ENCODE assay signal across 21 cellular contexts in the genomic region with DNA sequence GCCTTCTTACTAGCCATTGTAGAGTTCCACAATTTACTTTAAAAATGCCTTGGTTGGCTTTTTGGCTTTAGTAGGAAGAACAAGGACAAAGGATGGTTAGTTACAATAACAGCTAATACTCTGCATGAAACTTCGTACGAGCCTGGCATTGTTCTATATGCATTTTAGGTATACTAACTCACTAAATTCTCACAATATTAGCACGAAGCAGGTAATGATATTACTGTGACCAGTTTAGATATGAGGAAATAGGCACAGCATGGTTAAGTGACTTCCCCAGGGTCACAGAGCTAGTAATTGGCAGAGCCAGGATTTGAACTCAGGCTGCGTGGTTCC. TPM values are rescaled to one million over a fixed set of nuclear protein-coding genes. Genes with fewer than 3 reads are reported as not detected.
DNase-seq lines count a peak whose midpoint lies in the region; ATAC-seq, FAIRE-seq and TF ChIP-seq lines count a peak whose summit lies in the region.
"Had no signal": no experiment of that assay in that cellular context is flagged by ENCODE, and none has a peak within 500 bp of the region (broad histone marks: within the 10 kb centered on the region; RNA-seq: fewer than 3 reads in every experiment).

No MANE protein-coding gene starts in this region.

- H2AFZ ChIP-seq in Loucy (ENCODE audit: low read length) (no peak overlapping the region), K562 (ENCODE audit: low read depth, low read length) (no peak overlapping the region)

- peaks cover 29% of the 10 kb centered on the region for H3K27me3 Mint-ChIP-seq in CD4-positive, alpha-beta T cell
- H3K27me3 Mint-ChIP-seq in neural crest cell (ENCODE audit: low read depth) = peaks cover 12% of the 10 kb centered on the region
- peaks cover 5 to 6% (median 5%) of the 10 kb centered on the region in 3 donors for H3K27me3 Mint-ChIP-seq in immature natural killer cell (ENCODE audit: low read depth in 3 of 3)
- peaks cover 20 to 23% of the 10 kb centered on the region in 2 donors for H3K27me3 Mint-ChIP-seq in stimulated activated naive B cell treated with anti-CD40 and anti-IgM and Interleukin-4, amounts not matched to agents 10 μg/mL and 1 μg/mL and 100 μg/mL, for 72 hours

- no peaks in the 10 kb centered on the region for H3K36me3 Mint-ChIP-seq in CD4-positive, alpha-beta T cell (ENCODE audit: low read depth)
- no peaks in the 10 kb centered on the region for H3K36me3 Mint-ChIP-seq in neural crest cell (ENCODE audit: low read depth)
- H3K36me3 Mint-ChIP-seq in immature natural killer cell = no peaks in the 10 kb centered on the region
- no peaks in the 10 kb centered on the region for H3K36me3 Mint-ChIP-seq in stimulated activated naive B cell treated with anti-CD40 and anti-IgM and Interleukin-4, amounts not matched to agents 10 μg/mL and 1 μg/mL and 100 μg/mL, for 72 hours
- H3K36me3 Mint-ChIP-seq: activated naive CD8-positive, alpha-beta T cell treated with anti-CD3 and anti-CD28 coated beads, Interleukin-2, amount 10 ng/mL, durations not matched to agents 7 days and 5 days had no signal

- intact Hi-C loops in CD4-positive, alpha-beta T cell (cut with DNase I, micrococcal nuclease) = loop anchor here in 1 of 2 experiments (1.0 to 10.0 kb wide), 4 partner anchors 1068 to 1875 kb away; no protein-coding TSS in a partner anchor
- intact Hi-C loops in K562 (cut with micrococcal nuclease) = loop anchor here (2.0 to 10.0 kb wide), 3 partner anchors 308 to 1876 kb away; no protein-coding TSS in a partner anchor

- no peak overlapping the region for H3K4me3 Mint-ChIP-seq in CD4-positive, alpha-beta T cell
- H3K4me3 Mint-ChIP-seq in neural crest cell (no peak overlapping the region), immature natural killer cell (no peak overlapping the region)
- H3K4me3 Mint-ChIP-seq in stimulated activated naive B cell treated with anti-CD40 and anti-IgM and Interleukin-4, amounts not matched to agents 10 μg/mL and 1 μg/mL and 100 μg/mL, for 72 hours = no peak overlapping the region
- H3K4me3 Mint-ChIP-seq: activated B cell treated with CpG ODN at 0.5 μM for 24 hours; activated CD4-positive, alpha-beta T cell treated with anti-CD3 and anti-CD28 coated beads, Interleukin-2, amount 10 ng/mL, durations not matched to agents 7 days and 5 days; activated naive CD8-positive, alpha-beta T cell treated with anti-CD3 and anti-CD28 coated beads, Interleukin-2, amount 10 ng/mL, durations not matched to agents 7 days and 5 days; effector memory CD8-positive, alpha-beta T cell had no signal

- in situ Hi-C loops in K562 (cut with MboI) = loop anchor here (10.0 to 25.0 kb wide), 2 partner anchors 1485 to 1868 kb away; no protein-coding TSS in a partner anchor

- H3K9me1 ChIP-seq in K562 (ENCODE audit: control insufficient read depth, insufficient read depth, low read length) = no peaks in the 10 kb centered on the region

- no peaks in the 10 kb centered on the region for H3K79me2 ChIP-seq in Loucy (ENCODE audit: insufficient read depth, low read length)
- H3K79me2 ChIP-seq in K562 (ENCODE audit: control insufficient read depth, insufficient read depth, low read length) = no peaks in the 10 kb centered on the region

- CTCF ChIA-PET in CD4-positive, alpha-beta T cell (lab: Charles Lee) = no interaction called here
- CTCF ChIA-PET in K562 (lab: Yijun Ruan, JAX; ENCODE audit: low intra/inter-chr PET ratio) = interaction anchor here (0.6 to 1.2 kb wide), 3 partner anchors 789 to 1875 kb away, joined by 3 to 5 read pairs (median 4); no protein-coding TSS in a partner anchor

- DNase-seq in CD4-positive, alpha-beta T cell = no peak
- DNase-seq in K562 (ENCODE audit: extremely low read depth in 1 of 4, low spot score in 3 of 4) (no peak), neural crest cell (ENCODE audit: low read depth, low spot score) (no peak), RKO (ENCODE audit: low spot score) (no peak), immature natural killer cell (no peak)
- no peak for DNase-seq in stimulated activated CD4-positive, alpha-beta T cell treated with anti-CD3 and anti-CD28 coated beads, Interleukin-4, amount 100 ng/mL, for 4 hours
- DNase-seq in stimulated activated naive B cell treated with anti-CD40 and anti-IgM and Interleukin-4, amounts not matched to agents 10 μg/mL and 1 μg/mL and 100 μg/mL, for 72 hours = no peak
- DNase-seq: cortex of kidney had no signal

- H3K4me1 ChIP-seq in Loucy (ENCODE audit: insufficient read depth, low read length, poor library complexity, severe bottlenecking) (peaks cover 11% of the 10 kb centered on the region), K562 (replicated peaks in 1 of 2; ENCODE audit: control insufficient read depth in 2 of 2, insufficient read depth in 2 of 2, low read length in 2 of 2) (no peaks in the 10 kb centered on the region)
- H3K4me1 ChIP-seq: ascending aorta, BE2C, psoas muscle had no signal

- no peak overlapping the region for H3K4me3 ChIP-seq in Loucy (ENCODE audit: low read length, poor library complexity, severe bottlenecking)
- no peak overlapping the region for H3K4me3 ChIP-seq in K562
- H3K4me3 ChIP-seq: GM12878, MG63, sigmoid colon had no signal

- TF ChIP-seq RAD21 in K562 (CRISPR knock-in tag; conservative IDR thresholded peaks at IDR 0.05 in 1 of 2, IDR thresholded peaks at IDR 0.05 in 1 of 2) = no peak

- H3K27ac Mint-ChIP-seq in CD4-positive, alpha-beta T cell = no peak overlapping the region
- H3K27ac Mint-ChIP-seq in neural crest cell (ENCODE audit: unreplicated experiment) = no peak overlapping the region
- H3K27ac Mint-ChIP-seq in immature natural killer cell = no peak overlapping the region
- H3K27ac Mint-ChIP-seq in stimulated activated naive B cell treated with anti-CD40 and anti-IgM and Interleukin-4, amounts not matched to agents 10 μg/mL and 1 μg/mL and 100 μg/mL, for 72 hours = no peak overlapping the region
- H3K27ac Mint-ChIP-seq: activated B cell treated with CpG ODN at 0.5 μM for 24 hours; activated CD4-positive, alpha-beta T cell treated with anti-CD3 and anti-CD28 coated beads, Interleukin-2, amount 10 ng/mL, durations not matched to agents 7 days and 5 days; activated naive CD8-positive, alpha-beta T cell treated with anti-CD3 and anti-CD28 coated beads, Interleukin-2, amount 10 ng/mL, durations not matched to agents 7 days and 5 days; effector memory CD8-positive, alpha-beta T cell had no signal

- 22% methylated on average over 4 of the region's 4 CpGs for WGBS in K562 (ENCODE audit: insufficient coverage, low coverage, missing lambda C conversion rate)

- H3K27me3 ChIP-seq in CD4-positive, alpha-beta T cell (ENCODE audit: control insufficient read depth, insufficient read depth, low read length) = peaks cover 14% of the 10 kb centered on the region
- H3K27me3 ChIP-seq in Loucy (ENCODE audit: insufficient read depth, low read length, poor library complexity, severe bottlenecking) (no peaks in the 10 kb centered on the region), K562 (ENCODE audit: control insufficient read depth in 2 of 2, insufficient read depth in 2 of 2, low read length in 2 of 2) (peaks cover 6 to 9% of the 10 kb centered on the region in 2 experiments; a peak in 3 of 5 replicates)
- H3K27me3 ChIP-seq: ascending aorta, BE2C, sigmoid colon, transverse colon had no signal

- H3K36me3 ChIP-seq in Loucy (ENCODE audit: insufficient read depth, low read length) (no peaks in the 10 kb centered on the region), K562 (ENCODE audit: control insufficient read depth, insufficient read depth, low read length) (no peaks in the 10 kb centered on the region)
- H3K36me3 ChIP-seq: ascending aorta, BE2C, MG63, neutrophil, sigmoid colon, transverse colon had no signal

- H3K9me2 ChIP-seq in Loucy (replicated peaks; ENCODE audit: low read depth, low read length) = no peaks in the 10 kb centered on the region

- no peaks in the 10 kb centered on the region for H3F3A ChIP-seq in Loucy (ENCODE audit: low read depth)

- H4K20me1 ChIP-seq in Loucy (ENCODE audit: insufficient read depth, low read length, poor library complexity, severe bottlenecking) (no peaks in the 10 kb centered on the region), K562 (replicated peaks; ENCODE audit: control insufficient read depth, insufficient read depth, low read length) (no peaks in the 10 kb centered on the region)

- H3K9me3 ChIP-seq in CD4-positive, alpha-beta T cell (ENCODE audit: control insufficient read depth, low read length) = no peaks in the 10 kb centered on the region
- H3K9me3 ChIP-seq in Loucy (ENCODE audit: insufficient read depth, low read depth, low read length) (no peaks in the 10 kb centered on the region), K562 (replicated peaks; ENCODE audit: control insufficient read depth, insufficient read depth, low read depth, low read length) (no peaks in the 10 kb centered on the region)
- H3K9me3 ChIP-seq: ascending aorta, BE2C, MG63, neutrophil, psoas muscle, sigmoid colon, transverse colon had no signal

- TF ChIP-seq EP300 in K562 (IDR thresholded peaks at IDR 0.05; ENCODE audit: low read length) = no peak

- H3K9me3 Mint-ChIP-seq in CD4-positive, alpha-beta T cell = no peaks in the 10 kb centered on the region
- H3K9me3 Mint-ChIP-seq in neural crest cell (no peaks in the 10 kb centered on the region), immature natural killer cell (no peaks in the 10 kb centered on the region)
- no peaks in the 10 kb centered on the region for H3K9me3 Mint-ChIP-seq in stimulated activated naive B cell treated with anti-CD40 and anti-IgM and Interleukin-4, amounts not matched to agents 10 μg/mL and 1 μg/mL and 100 μg/mL, for 72 hours
- H3K9me3 Mint-ChIP-seq: activated B cell treated with CpG ODN at 0.5 μM for 24 hours; activated CD4-positive, alpha-beta T cell treated with anti-CD3 and anti-CD28 coated beads, Interleukin-2, amount 10 ng/mL, durations not matched to agents 7 days and 5 days; activated naive CD8-positive, alpha-beta T cell treated with anti-CD3 and anti-CD28 coated beads, Interleukin-2, amount 10 ng/mL, durations not matched to agents 7 days and 5 days; effector memory CD8-positive, alpha-beta T cell had no signal

- TF ChIP-seq POLR2A in K562 (conservative IDR thresholded peaks at IDR 0.05) = no peak

- H3K9ac ChIP-seq in Loucy (ENCODE audit: low read depth, low read length, poor library complexity, severe bottlenecking) (no peak overlapping the region), K562 (ENCODE audit: insufficient read depth in 1 of 2, low read depth in 2 of 2, low read length in 2 of 2) (no peak overlapping the region)

- no peak overlapping the region for H3K27ac ChIP-seq in CD4-positive, alpha-beta T cell (ENCODE audit: low read depth, low read length)
- no peak overlapping the region for H3K27ac ChIP-seq in K562 (ENCODE audit: extremely low read depth, low read depth, low read length)
- H3K27ac ChIP-seq: ascending aorta, neutrophil, psoas muscle, sigmoid colon, transverse colon had no signal

- no peak overlapping the region for H3K4me2 ChIP-seq in Loucy (ENCODE audit: low read depth, low read length, poor library complexity, severe bottlenecking)
- no peak overlapping the region for H3K4me2 ChIP-seq in K562 (ENCODE audit: insufficient read depth, low read length)

- BruUV-seq in K562 (replicated peaks; lab: Mats Ljungman, UMichigan) = no TSS peak

- POLR2A ChIA-PET in CD4-positive, alpha-beta T cell (lab: Charles Lee) = no interaction called here
- POLR2A ChIA-PET in K562 (lab: Yijun Ruan, JAX) = no interaction called here

- no peaks in the 10 kb centered on the region for H3K4me1 Mint-ChIP-seq in CD4-positive, alpha-beta T cell (ENCODE audit: low read depth)
- no peaks in the 10 kb centered on the region for H3K4me1 Mint-ChIP-seq in neural crest cell
- no peaks in the 10 kb centered on the region for H3K4me1 Mint-ChIP-seq in immature natural killer cell
- H3K4me1 Mint-ChIP-seq in stimulated activated naive B cell treated with anti-CD40 and anti-IgM and Interleukin-4, amounts not matched to agents 10 μg/mL and 1 μg/mL and 100 μg/mL, for 72 hours = no peaks in the 10 kb centered on the region
- H3K4me1 Mint-ChIP-seq: activated B cell treated with CpG ODN at 0.5 μM for 24 hours; activated CD4-positive, alpha-beta T cell treated with anti-CD3 and anti-CD28 coated beads, Interleukin-2, amount 10 ng/mL, durations not matched to agents 7 days and 5 days; activated naive CD8-positive, alpha-beta T cell treated with anti-CD3 and anti-CD28 coated beads, Interleukin-2, amount 10 ng/mL, durations not matched to agents 7 days and 5 days had no signal

- no peak for ATAC-seq in CD4-positive, alpha-beta T cell (ENCODE audit: poor library complexity)
- ATAC-seq in K562 = no peak
- no peak for ATAC-seq in stimulated activated naive B cell treated with anti-CD40 and anti-IgM and Interleukin-4, amounts not matched to agents 10 μg/mL and 1 μg/mL and 100 μg/mL, for 72 hours (replicated peaks)
- ATAC-seq: effector memory CD8-positive, alpha-beta T cell had no signal

- peak; percentile 51 for TF ChIP-seq CTCF in CD4-positive, alpha-beta T cell (IDR thresholded peaks at IDR 0.05)
- 0 out of 2 replicates have a peak, but pooled peaks have one; percentile 6 for TF ChIP-seq CTCF in Loucy (conservative IDR thresholded peaks at IDR 0.05; ENCODE audit: low read length)
- no peak for TF ChIP-seq CTCF in K562 (IDR thresholded peaks at IDR 0.05 in 2 of 3, conservative IDR thresholded peaks at IDR 0.05 in 1 of 3; ENCODE audit: insufficient read depth in 2 of 3, low read depth in 1 of 3, low read length in 3 of 3)
- peak; percentile 26 for TF ChIP-seq CTCF in neural crest cell (conservative IDR thresholded peaks at IDR 0.05)

- peak; percentile 82 for FAIRE-seq in K562 (lab: Jason Lieb, UNC)

RNA-seq across cellular contexts. Expression of a gene that starts 50.5 kb away (rescaled TPM):
- total RNA-seq in CD4-positive, alpha-beta T cell = under 1 TPM; 0.28 to 0.33 TPM
- 0.19 TPM in 1 of 2 replicates, not detected in the other for total RNA-seq in K562 (2011; cell fraction: chromatin; rRNA removed; ENCODE audit: low replicate concordance)
- total RNA-seq in K562 (2011; cell fraction: nucleolus; rRNA removed) = not detected in 2 replicates
- not detected in 2 replicates for total RNA-seq in K562 (2011; cell fraction: nucleoplasm; rRNA removed)
- not detected in 2 replicates for total RNA-seq in K562 (2014; rRNA removed)
- not detected in 2 replicates for total RNA-seq in K562 (2014; rRNA removed; fragmentation: Illumina TruSeq; extraction: Trizol)
- not detected in 2 replicates for total RNA-seq in K562 (2015; rRNA removed; fragmentation: Illumina TruSeq; extraction: Trizol)
- total RNA-seq in K562 (2021) = not detected in 2 replicates
- not detected in 2 replicates for polyA plus RNA-seq in K562 (2011; rRNA removed)
- polyA plus RNA-seq in K562 (2011; cell fraction: cytosol; rRNA removed) = not detected in 2 replicates
- polyA plus RNA-seq in K562 (2011; cell fraction: nucleus; rRNA removed) = not detected in 2 replicates
- polyA plus RNA-seq in K562 (2012) = not detected in 2 replicates
- not detected in 2 replicates for polyA plus RNA-seq in K562 (2014; fragmentation: Illumina TruSeq; extraction: Trizol)
- not detected for polyA plus RNA-seq in K562 (2014; fragmentation: Nextera tagmentation; extraction: Ambion mirVana)
- not detected in 2 replicates for polyA plus RNA-seq in K562 (2014; rRNA removed)
- not detected in 2 replicates for polyA minus RNA-seq in K562 (2011; rRNA and poly(A)+ RNA removed)
- not detected in 2 replicates for polyA minus RNA-seq in K562 (2011; cell fraction: cytosol; rRNA and poly(A)+ RNA removed)
- not detected in 2 replicates for polyA minus RNA-seq in K562 (2011; cell fraction: nucleus; rRNA and poly(A)+ RNA removed)
- total RNA-seq in neural crest cell = 1.3 and 1.6 TPM in 2 replicates
- under 1 TPM in 1 of 3 donors, not detected in 2; 0.67 TPM for polyA plus RNA-seq in immature natural killer cell
- total RNA-seq: ascending aorta had no signal

Comparison
In these comparisons a context has a peak if more than half of its experiments do, and no peak if none do; other contexts are left out.
1. CTCF ChIP-seq: peak in CD4-positive, alpha-beta T cell (single experiment), Loucy (single experiment) and neural crest cell (single experiment); none in K562 (0 of 3).